19 cellular contexts compared by ENCODE assay signal in the genomic region with DNA sequence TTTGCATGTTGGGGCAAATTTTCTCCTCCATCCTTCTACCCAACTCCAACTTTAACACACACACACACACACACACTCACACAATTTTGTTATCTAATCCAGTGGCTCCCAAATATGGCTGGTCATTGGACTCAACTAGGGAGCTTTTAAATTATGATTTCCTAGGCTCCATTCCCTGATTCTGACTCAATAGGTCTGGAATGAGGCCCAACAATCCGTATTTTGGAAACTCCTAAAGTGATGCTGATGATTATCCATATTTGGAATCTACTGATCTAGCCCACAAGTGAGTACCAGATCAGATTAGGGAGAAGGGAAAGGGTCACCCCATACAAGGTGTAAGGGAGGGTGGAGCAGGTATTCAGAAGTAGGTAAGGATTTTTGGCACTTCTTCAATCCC.
DNase-seq lines count a peak whose midpoint lies in the region; ATAC-seq lines count a peak whose summit lies in the region.
"Had no signal": no experiment of that assay in that cellular context is flagged by ENCODE, and none has a peak within 500 bp of the region (broad histone marks: within the 10 kb centered on the region; RNA-seq: fewer than 3 reads in every experiment).

No MANE protein-coding gene starts in this region.

- H3K9ac ChIP-seq in trophoblast cell (ENCODE audit: low read length): no peak overlapping the region

- H4K8ac ChIP-seq in trophoblast cell (ENCODE audit: low read depth, low read length): no peak overlapping the region

- H3K4ac ChIP-seq in trophoblast cell (ENCODE audit: low read depth, low read length): no peak overlapping the region

- peak; percentile 60 for DNase-seq in EH (ENCODE audit: low read depth)
- peak; percentile 9 for DNase-seq in HS-5 (ENCODE audit: low read depth)
- DNase-seq in fibroblast of peridontal ligament (ENCODE audit: extremely low read depth): peak; percentile 71
- peak; percentile 35 to 81 for DNase-seq in trophoblast cell
- no peak for DNase-seq in SKM-1 treated with dmso at 0.1 percent for 144 hours (lab: John Stamatoyannopoulos, UW; ENCODE audit: unreplicated experiment)
- DNase-seq in NCI-H510A treated with DMSO at 0.1 percent for 48 hours (lab: John Stamatoyannopoulos, UW): no peak
- DNase-seq: CD4-positive, CD25-positive, alpha-beta regulatory T cell; DMS79 treated with DMSO at 0.1 percent for 48 hours; Kasumi-1; NCI-H1694; NCI-H2081; NCI-H2171 treated with DMSO at 0.1 percent for 48 hours; NCI-H526 treated with DMSO at 0.1 percent for 48 hours; PC-9; RPMI8226; SHP77; SW 1271 had no signal

- H3K18ac ChIP-seq in trophoblast cell (ENCODE audit: low read length): no peak overlapping the region

- H3K23ac ChIP-seq in trophoblast cell (ENCODE audit: low read length): no peak overlapping the region

- H4K91ac ChIP-seq in trophoblast cell (ENCODE audit: low read depth, low read length): peak overlapping the region; percentile 47

- H3K36me3 ChIP-seq in trophoblast cell (ENCODE audit: control insufficient read depth in 1 of 2, insufficient read depth in 2 of 2, low read length in 2 of 2): no peaks in the 10 kb centered on the region

- H3K14ac ChIP-seq in trophoblast cell (ENCODE audit: low read length): no peak overlapping the region

- no peak overlapping the region for H2BK12ac ChIP-seq in trophoblast cell (ENCODE audit: low read length)

- no peaks in the 10 kb centered on the region for H3K27me3 ChIP-seq in trophoblast cell (ENCODE audit: insufficient read depth, low read length)

- no peak overlapping the region for H3K4me3 ChIP-seq in trophoblast cell (ENCODE audit: low read depth, low read length)
- H3K4me3 ChIP-seq: PC-9 had no signal

- no peak for ATAC-seq in GM18861 (IDR thresholded peaks at IDR 0.05; ENCODE audit: unreplicated experiment)
- ATAC-seq in GM21381 (IDR thresholded peaks at IDR 0.05; ENCODE audit: unreplicated experiment): no peak

- peak overlapping the region; percentile 2 for H3K4me2 ChIP-seq in trophoblast cell (ENCODE audit: low read length)
- H3K4me2 ChIP-seq: PC-9 had no signal

- no peak overlapping the region for H2AFZ ChIP-seq in trophoblast cell (ENCODE audit: insufficient read depth, low read length, poor library complexity)
- H2AFZ ChIP-seq: PC-9 had no signal

- H3K9me3 ChIP-seq in trophoblast cell (ENCODE audit: insufficient read depth, low read depth, low read length): no peaks in the 10 kb centered on the region

- H4K12ac ChIP-seq in trophoblast cell (ENCODE audit: low read depth, low read length): no peak overlapping the region

- H3K27ac ChIP-seq in trophoblast cell (ENCODE audit: low read depth, low read length): no peak overlapping the region
- H3K27ac ChIP-seq: PC-9 had no signal

- H3K79me2 ChIP-seq in trophoblast cell (ENCODE audit: control insufficient read depth, insufficient read depth, low read length, poor library complexity): no peaks in the 10 kb centered on the region

- no peak overlapping the region for H2BK120ac ChIP-seq in trophoblast cell (ENCODE audit: insufficient read depth, low read length, poor library complexity)

- no peak overlapping the region for H2AK5ac ChIP-seq in trophoblast cell (ENCODE audit: low read length)

- no CpG with 5 or more reads among the region's 1 CpG for WGBS in trophoblast cell (ENCODE audit: extremely low coverage, insufficient coverage, insufficient read length)

- H2BK5ac ChIP-seq in trophoblast cell (ENCODE audit: low read depth, low read length, poor library complexity): no peak overlapping the region

- H3K79me1 ChIP-seq in trophoblast cell (ENCODE audit: low read length): peaks cover 15% of the 10 kb centered on the region

- peaks cover 15 to 25% of the 10 kb centered on the region in 2 experiments for H3K4me1 ChIP-seq in trophoblast cell (ENCODE audit: control insufficient read depth in 1 of 2, insufficient read depth in 2 of 2, low read length in 2 of 2)

Comparison
In these comparisons a context has a peak if more than half of its experiments do, and no peak if none do; other contexts are left out.
1. DNase-seq: peak in EH (single experiment), HS-5 (single experiment), fibroblast of peridontal ligament (single experiment) and trophoblast cell (2 of 2); none in SKM-1 treated with dmso at 0.1 percent for 144 hours (single experiment) and NCI-H510A treated with DMSO at 0.1 percent for 48 hours (single experiment).